8 cellular contexts compared by ENCODE assay signal in genomic region chr19:35000647-35001501, GRCh38. TPM values are rescaled to one million over a fixed set of nuclear protein-coding genes. Genes with fewer than 3 reads are reported as not detected.
DNase-seq lines count a peak whose midpoint lies in the region; ATAC-seq, FAIRE-seq and TF ChIP-seq lines count a peak whose summit lies in the region.

No MANE protein-coding gene starts in this region.

- peaks cover 46% of the 10 kb centered on the region for H3K79me2 ChIP-seq in endothelial cell of umbilical vein (ENCODE audit: control insufficient read depth, insufficient read depth, low read length)

- intact Hi-C loops in endothelial cell of umbilical vein (cut with micrococcal nuclease) = loop anchor here (1.0 to 10.0 kb wide), 4 partner anchors 16 to 76 kb away; partner anchors contain the start of gene ZNF30

- peak overlapping the region; percentile 27 for H3K27ac ChIP-seq in endothelial cell of umbilical vein (ENCODE audit: insufficient read depth, low read depth, low read length)
- peak overlapping the region; percentile 90 for H3K27ac ChIP-seq in muscle layer of colon (ENCODE audit: low read depth, low read length)
- H3K27ac ChIP-seq in substantia nigra (ENCODE audit: low read depth, low read length, poor library complexity, severe bottlenecking) = peak overlapping the region; percentile 91

- dilution Hi-C loops in endothelial cell of umbilical vein (cut with MboI; ENCODE audit: extremely low pct_ligation_motif_present, low sequenced_read_pairs) = no loop called here

- H3K4me1 Mint-ChIP-seq in activated CD8-positive, alpha-beta T cell treated with anti-CD3 and anti-CD28 coated beads, Interleukin-2, amount 10 ng/mL, durations not matched to agents 7 days and 5 days (ENCODE audit: low read depth) = peaks cover 64% of the 10 kb centered on the region

- POLR2A ChIA-PET in AG04449 (lab: Yijun Ruan, JAX) = interaction anchor here (0.6 to 0.9 kb wide), 3 partner anchors 12 to 711 kb away, joined by 3 to 5 read pairs (median 3); no protein-coding TSS in a partner anchor
- POLR2A ChIA-PET in activated CD8-positive, alpha-beta T cell treated with anti-CD3 and anti-CD28 coated beads, Interleukin-2, amount 10 ng/mL, durations not matched to agents 7 days and 5 days (lab: Charles Lee) = interaction anchor here (1.0 to 1.9 kb wide), 6 partner anchors 11 to 38 kb away, joined by 4 to 7 read pairs (median 6); no protein-coding TSS in a partner anchor
- POLR2A ChIA-PET in endothelial cell of umbilical vein (lab: Charles Lee) = interaction anchor here (0.6 to 1.3 kb wide), 3 partner anchors 13 to 28 kb away, joined by 3 to 4 read pairs (median 3); no protein-coding TSS in a partner anchor

- H3K9me3 ChIP-seq in endothelial cell of umbilical vein (replicated peaks; ENCODE audit: control insufficient read depth, insufficient read depth, low read length) = no peaks in the 10 kb centered on the region
- no peaks in the 10 kb centered on the region for H3K9me3 ChIP-seq in muscle layer of colon (ENCODE audit: low read length)

- H3K9ac ChIP-seq in endothelial cell of umbilical vein (replicated peaks; ENCODE audit: extremely low read depth, insufficient read depth, low read length) = peak overlapping the region; percentile 63
- H3K9ac ChIP-seq in muscle layer of colon (ENCODE audit: low read length) = peak overlapping the region; percentile 45

- H3K4me3 Mint-ChIP-seq in activated CD8-positive, alpha-beta T cell treated with anti-CD3 and anti-CD28 coated beads, Interleukin-2, amount 10 ng/mL, durations not matched to agents 7 days and 5 days = peak overlapping the region; percentile 87

- peak; percentile 78 for FAIRE-seq in endothelial cell of umbilical vein (lab: Jason Lieb, UNC)

- peak overlapping the region; percentile 95 for H3K27ac Mint-ChIP-seq in activated CD8-positive, alpha-beta T cell treated with anti-CD3 and anti-CD28 coated beads, Interleukin-2, amount 10 ng/mL, durations not matched to agents 7 days and 5 days

- no peaks in the 10 kb centered on the region for H4K20me1 ChIP-seq in endothelial cell of umbilical vein (replicated peaks; ENCODE audit: control insufficient read depth, extremely low read depth, insufficient read depth, low read length)

- no peak overlapping the region for H2AFZ ChIP-seq in endothelial cell of umbilical vein (ENCODE audit: low read depth, low read length)

- H3K36me3 ChIP-seq in endothelial cell of umbilical vein (ENCODE audit: control insufficient read depth in 2 of 2, extremely low read depth in 1 of 2, insufficient read depth in 2 of 2, low read length in 2 of 2) (peaks cover 4% of the 10 kb centered on the region in 2 experiments), muscle layer of colon (ENCODE audit: insufficient read depth, low read length) (peaks cover 4% of the 10 kb centered on the region)

- TF ChIP-seq POLR2A in endothelial cell of umbilical vein (IDR thresholded peaks at IDR 0.05; ENCODE audit: low read depth, low read length) = peak; percentile 46

- BruUV-seq in endothelial cell of umbilical vein (replicated peaks; lab: Mats Ljungman, UMichigan) = no TSS peak

- ATAC-seq in GM19035 (IDR thresholded peaks at IDR 0.05; ENCODE audit: unreplicated experiment) = peak; percentile 31
- ATAC-seq in activated CD8-positive, alpha-beta T cell treated with anti-CD3 and anti-CD28 coated beads, Interleukin-2, amount 10 ng/mL, durations not matched to agents 7 days and 5 days = peak; percentile 28
- ATAC-seq in HG03521 (IDR thresholded peaks at IDR 0.05; ENCODE audit: unreplicated experiment) = no peak

- no peaks in the 10 kb centered on the region for H3K9me3 Mint-ChIP-seq in activated CD8-positive, alpha-beta T cell treated with anti-CD3 and anti-CD28 coated beads, Interleukin-2, amount 10 ng/mL, durations not matched to agents 7 days and 5 days (ENCODE audit: insufficient read depth)

- DNase-seq in AG04449 (ENCODE audit: low read depth, low spot score) = no peak
- DNase-seq in NCI-H2171 treated with DMSO at 0.1 percent for 48 hours (lab: John Stamatoyannopoulos, UW) = peak; percentile 72
- peak; percentile 76 for DNase-seq in activated CD8-positive, alpha-beta T cell treated with anti-CD3 and anti-CD28 coated beads, Interleukin-2, amount 10 ng/mL, durations not matched to agents 7 days and 5 days
- peak; percentile 43 for DNase-seq in endothelial cell of umbilical vein (ENCODE audit: low read depth, low spot score)
- peak in 5 of 49 donors; percentile 33 to 89 (median 38) for DNase-seq in substantia nigra (lab: John Stamatoyannopoulos, UW)

- CTCF ChIA-PET in AG04449 (lab: Yijun Ruan, JAX) (interaction anchor here (0.5 to 4.0 kb wide), 6 partner anchors 11 to 162 kb away, joined by 3 to 30 read pairs (median 7); no protein-coding TSS in a partner anchor), endothelial cell of umbilical vein (lab: Charles Lee) (interaction anchor here (0.9 to 4.4 kb wide), 6 partner anchors 12 to 142 kb away, joined by 3 to 40 read pairs (median 6); partner anchors contain the start of gene FXYD7)
- CTCF ChIA-PET in activated CD8-positive, alpha-beta T cell treated with anti-CD3 and anti-CD28 coated beads, Interleukin-2, amount 10 ng/mL, durations not matched to agents 7 days and 5 days (lab: Charles Lee) = interaction anchor here (0.7 to 4.6 kb wide), 9 partner anchors 12 to 140 kb away, joined by 3 to 41 read pairs (median 4); no protein-coding TSS in a partner anchor

- H3K4me2 ChIP-seq in endothelial cell of umbilical vein (ENCODE audit: insufficient read depth, low read length) = peak overlapping the region; percentile 88

- no peaks in the 10 kb centered on the region for H3K9me1 ChIP-seq in endothelial cell of umbilical vein (replicated peaks; ENCODE audit: control insufficient read depth, extremely low read depth, insufficient read depth, low read length)

- H3K4me1 ChIP-seq in endothelial cell of umbilical vein (ENCODE audit: control insufficient read depth, extremely low read depth, insufficient read depth, low read length) (peaks cover 64% of the 10 kb centered on the region), muscle layer of colon (ENCODE audit: insufficient read depth, low read length) (peaks cover 39% of the 10 kb centered on the region)

- H3K27me3 Mint-ChIP-seq in activated CD8-positive, alpha-beta T cell treated with anti-CD3 and anti-CD28 coated beads, Interleukin-2, amount 10 ng/mL, durations not matched to agents 7 days and 5 days (ENCODE audit: low read depth) = no peaks in the 10 kb centered on the region

- H3K4me3 ChIP-seq in AG04449 (ENCODE audit: low read depth, low read length) = peak overlapping the region; percentile 73
- peak overlapping the region; percentile 75 to 91 (median 83) for H3K4me3 ChIP-seq in endothelial cell of umbilical vein (replicated peaks in 1 of 3; ENCODE audit: insufficient read depth in 1 of 3, low read depth in 1 of 3, low read length in 3 of 3)
- H3K4me3 ChIP-seq in muscle layer of colon (ENCODE audit: low read depth in 1 of 2, low read length in 2 of 2) = peak overlapping the region; percentile 55 to 65

- H3K27me3 ChIP-seq in endothelial cell of umbilical vein (ENCODE audit: control insufficient read depth in 2 of 2, insufficient read depth in 2 of 2, low read length in 2 of 2) = no peaks in the 10 kb centered on the region
- H3K27me3 ChIP-seq in muscle layer of colon (ENCODE audit: control insufficient read depth in 1 of 2, insufficient read depth in 2 of 2, low read length in 2 of 2) = no peaks in the 10 kb centered on the region

- H3K36me3 Mint-ChIP-seq in activated CD8-positive, alpha-beta T cell treated with anti-CD3 and anti-CD28 coated beads, Interleukin-2, amount 10 ng/mL, durations not matched to agents 7 days and 5 days (ENCODE audit: low read depth) = peaks cover 33% of the 10 kb centered on the region

- no peak for TF ChIP-seq CTCF in AG04449 (IDR thresholded peaks at IDR 0.05; ENCODE audit: insufficient read depth, low read length, missing control alignments)
- TF ChIP-seq CTCF in endothelial cell of umbilical vein (IDR thresholded peaks at IDR 0.05; ENCODE audit: extremely low read depth in 1 of 2, insufficient read depth in 1 of 2, low read depth in 1 of 2, low read length in 2 of 2) = no peak

RNA-seq across cellular contexts. Expression of gene GRAMD1A, which starts 0.8 kb away (rescaled TPM):
- 10 to 100 TPM; 76.2 to 81.8 TPM for total RNA-seq in activated CD8-positive, alpha-beta T cell treated with anti-CD3 and anti-CD28 coated beads, Interleukin-2, amount 10 ng/mL, durations not matched to agents 7 days and 5 days
- 130 and 139 TPM in 2 replicates for total RNA-seq in endothelial cell of umbilical vein
- 127 and 162 TPM in 2 replicates for polyA plus RNA-seq in endothelial cell of umbilical vein
- 104 and 137 TPM in 2 replicates for polyA plus RNA-seq in endothelial cell of umbilical vein (2011; cell fraction: cytosol; rRNA removed)
- polyA plus RNA-seq in endothelial cell of umbilical vein (2011; cell fraction: nucleus; rRNA removed) = 196 and 258 TPM in 2 replicates
- 73.2 and 107 TPM in 2 replicates for polyA plus RNA-seq in endothelial cell of umbilical vein (2012)
- 102 and 108 TPM in 2 replicates for polyA minus RNA-seq in endothelial cell of umbilical vein
- 30.2 TPM for polyA minus RNA-seq in endothelial cell of umbilical vein (2011; cell fraction: cytosol; rRNA and poly(A)+ RNA removed)
- 64.1 and 68.0 TPM in 2 replicates for polyA minus RNA-seq in endothelial cell of umbilical vein (2011; cell fraction: nucleus; rRNA and poly(A)+ RNA removed)

RNA-seq across cellular contexts. Expression of gene SCN1B, which starts 29.4 kb away (rescaled TPM):
- total RNA-seq in activated CD8-positive, alpha-beta T cell treated with anti-CD3 and anti-CD28 coated beads, Interleukin-2, amount 10 ng/mL, durations not matched to agents 7 days and 5 days = under 1 TPM; 0.37 to 0.57 TPM
- total RNA-seq in endothelial cell of umbilical vein = 14.2 and 15.8 TPM in 2 replicates
- polyA plus RNA-seq in endothelial cell of umbilical vein = 11.2 and 14.0 TPM in 2 replicates
- 9.9 and 12.4 TPM in 2 replicates for polyA plus RNA-seq in endothelial cell of umbilical vein (2011; cell fraction: cytosol; rRNA removed)
- polyA plus RNA-seq in endothelial cell of umbilical vein (2011; cell fraction: nucleus; rRNA removed) = 16.8 and 18.5 TPM in 2 replicates
- polyA plus RNA-seq in endothelial cell of umbilical vein (2012) = 11.0 and 13.7 TPM in 2 replicates
- 10.0 and 10.2 TPM in 2 replicates for polyA minus RNA-seq in endothelial cell of umbilical vein
- 0.20 TPM for polyA minus RNA-seq in endothelial cell of umbilical vein (2011; cell fraction: cytosol; rRNA and poly(A)+ RNA removed)
- 3.1 and 3.5 TPM in 2 replicates for polyA minus RNA-seq in endothelial cell of umbilical vein (2011; cell fraction: nucleus; rRNA and poly(A)+ RNA removed)

RNA-seq across cellular contexts. Expression of gene ZNF792, which starts 36.8 kb away (rescaled TPM):
- 10 to 100 TPM; 13.7 to 14.2 TPM for total RNA-seq in activated CD8-positive, alpha-beta T cell treated with anti-CD3 and anti-CD28 coated beads, Interleukin-2, amount 10 ng/mL, durations not matched to agents 7 days and 5 days
- total RNA-seq in endothelial cell of umbilical vein = 19.6 and 19.8 TPM in 2 replicates
- polyA plus RNA-seq in endothelial cell of umbilical vein = 10.9 and 11.3 TPM in 2 replicates
- polyA plus RNA-seq in endothelial cell of umbilical vein (2011; cell fraction: cytosol; rRNA removed) = 10.2 and 11.7 TPM in 2 replicates
- 21.0 and 25.4 TPM in 2 replicates for polyA plus RNA-seq in endothelial cell of umbilical vein (2011; cell fraction: nucleus; rRNA removed)
- polyA plus RNA-seq in endothelial cell of umbilical vein (2012) = 9.5 and 9.8 TPM in 2 replicates
- polyA minus RNA-seq in endothelial cell of umbilical vein = 60.2 and 63.6 TPM in 2 replicates
- 0.82 TPM for polyA minus RNA-seq in endothelial cell of umbilical vein (2011; cell fraction: cytosol; rRNA and poly(A)+ RNA removed)
- polyA minus RNA-seq in endothelial cell of umbilical vein (2011; cell fraction: nucleus; rRNA and poly(A)+ RNA removed) = 53.5 and 64.3 TPM in 2 replicates

RNA-seq across cellular contexts. Expression of gene HPN, which starts 40.6 kb away (rescaled TPM):
- not detected for total RNA-seq in activated CD8-positive, alpha-beta T cell treated with anti-CD3 and anti-CD28 coated beads, Interleukin-2, amount 10 ng/mL, durations not matched to agents 7 days and 5 days
- 0.23 TPM in 1 of 2 replicates, not detected in the other for total RNA-seq in endothelial cell of umbilical vein
- polyA plus RNA-seq in endothelial cell of umbilical vein = 0.05 and 0.10 TPM in 2 replicates
- 0.04 TPM in 1 of 2 replicates, not detected in the other for polyA plus RNA-seq in endothelial cell of umbilical vein (2011; cell fraction: cytosol; rRNA removed)
- polyA plus RNA-seq in endothelial cell of umbilical vein (2011; cell fraction: nucleus; rRNA removed) = 0.21 and 0.31 TPM in 2 replicates
- not detected in 2 replicates for polyA plus RNA-seq in endothelial cell of umbilical vein (2012)
- polyA minus RNA-seq in endothelial cell of umbilical vein = 0.13 TPM in 1 of 2 replicates, not detected in the other
- polyA minus RNA-seq in endothelial cell of umbilical vein (2011; cell fraction: cytosol; rRNA and poly(A)+ RNA removed) = not detected
- polyA minus RNA-seq in endothelial cell of umbilical vein (2011; cell fraction: nucleus; rRNA and poly(A)+ RNA removed) = 0.29 TPM in 1 of 2 replicates, not detected in the other

Comparison
In these comparisons a context has a peak if more than half of its experiments do, and no peak if none do; other contexts are left out.
1. H3K27ac ChIP-seq: peak in every context shown above with its lines; median percentile 91 in substantia nigra; 90 in muscle layer of colon; 27 in endothelial cell of umbilical vein.